ENCODE assay signal across 8 cellular contexts in the genomic region with DNA sequence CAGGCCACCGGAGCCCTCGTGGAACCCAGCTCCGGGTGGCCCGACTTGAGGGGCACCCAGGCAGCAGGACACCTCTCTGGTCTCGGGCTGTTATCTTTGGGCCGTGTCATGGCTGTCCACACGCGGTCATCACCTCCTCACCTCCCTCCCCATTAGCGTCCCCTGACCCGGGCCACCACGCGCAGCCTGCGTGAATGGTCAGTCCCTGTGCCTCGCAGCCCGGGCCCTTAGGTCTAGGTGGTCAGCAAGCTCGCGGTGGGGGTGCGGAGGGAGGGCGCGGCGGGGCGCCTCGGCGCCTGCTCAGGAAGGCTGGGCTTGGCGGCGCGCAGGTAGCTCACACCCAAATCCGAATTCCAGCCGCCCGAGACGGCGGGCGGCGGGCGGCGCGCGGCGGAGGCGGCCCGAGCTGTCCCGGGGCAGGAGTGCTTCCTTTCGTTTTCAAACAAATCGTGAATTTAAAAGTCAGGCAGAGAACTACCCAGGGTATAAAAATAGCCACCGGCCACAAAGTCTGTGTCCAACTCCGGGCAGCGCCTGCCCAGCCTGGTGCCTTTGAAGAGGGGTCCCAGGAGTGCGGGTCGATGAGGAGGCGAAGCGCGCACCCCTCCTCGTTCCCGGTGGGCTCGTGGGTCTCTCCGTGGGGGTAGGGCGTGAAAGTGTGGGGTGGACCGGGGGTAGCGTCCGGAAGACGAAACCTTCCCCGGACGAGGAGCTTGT. TPM values are rescaled to one million over a fixed set of nuclear protein-coding genes. Genes with fewer than 3 reads are reported as not detected.
DNase-seq lines count a peak whose midpoint lies in the region; ATAC-seq and TF ChIP-seq lines count a peak whose summit lies in the region.

No MANE protein-coding gene starts in this region.

- H3K27me3 Mint-ChIP-seq in stimulated activated naive B cell treated with anti-CD40 and anti-IgM and Interleukin-4, amounts not matched to agents 10 μg/mL and 1 μg/mL and 100 μg/mL, for 72 hours: peaks cover 16 to 31% of the 10 kb centered on the region in 2 donors

- WGBS in mammary epithelial cell (ENCODE audit: low coverage, missing lambda C conversion rate): 6% methylated on average over 12 of the region's 63 CpGs

- H3K4me1 ChIP-seq in OCI-LY3 (ENCODE audit: low read length): peaks cover 35% of the 10 kb centered on the region
- peaks cover 56% of the 10 kb centered on the region for H3K4me1 ChIP-seq in mammary epithelial cell (ENCODE audit: insufficient read depth, low read length)

- H3K36me3 Mint-ChIP-seq in stimulated activated naive B cell treated with anti-CD40 and anti-IgM and Interleukin-4, amounts not matched to agents 10 μg/mL and 1 μg/mL and 100 μg/mL, for 72 hours: no peaks in the 10 kb centered on the region

- no peaks in the 10 kb centered on the region for H3K9me3 Mint-ChIP-seq in stimulated activated naive B cell treated with anti-CD40 and anti-IgM and Interleukin-4, amounts not matched to agents 10 μg/mL and 1 μg/mL and 100 μg/mL, for 72 hours

- peak overlapping the region; percentile 81 to 82 for H3K4me3 Mint-ChIP-seq in stimulated activated naive B cell treated with anti-CD40 and anti-IgM and Interleukin-4, amounts not matched to agents 10 μg/mL and 1 μg/mL and 100 μg/mL, for 72 hours

- H3K9me3 ChIP-seq in OCI-LY3 (ENCODE audit: insufficient read depth, low read length): no peaks in the 10 kb centered on the region
- H3K9me3 ChIP-seq in mammary epithelial cell (replicated peaks; ENCODE audit: insufficient read depth, low read length): no peaks in the 10 kb centered on the region

- H3K9ac ChIP-seq in OCI-LY3 (ENCODE audit: low read length) (peak overlapping the region; percentile 60), mammary epithelial cell (ENCODE audit: insufficient read depth, low read length) (peak overlapping the region; percentile 79)

- in situ Hi-C loops in mammary epithelial cell (cut with MboI; ENCODE audit: low sequenced_read_pairs in 2 of 2): loop anchor here in 1 of 2 donors (10.0 kb wide), 1 partner anchor 160 kb away; a partner anchor contains a TSS

- DNase-seq in EL: peak; percentile 55
- DNase-seq in mammary epithelial cell: peak; percentile 74
- DNase-seq in kidney epithelial cell (ENCODE audit: low read depth): no peak
- no peak for DNase-seq in stimulated activated naive B cell treated with anti-CD40 and anti-IgM and Interleukin-4, amounts not matched to agents 10 μg/mL and 1 μg/mL and 100 μg/mL, for 72 hours
- DNase-seq in COR-L47 (lab: John Stamatoyannopoulos, UW): no peak
- no peak for DNase-seq in NCI-H524 (lab: John Stamatoyannopoulos, UW)

- no peaks in the 10 kb centered on the region for H3K36me3 ChIP-seq in OCI-LY3 (replicated peaks; ENCODE audit: low read depth, low read length)
- H3K36me3 ChIP-seq in mammary epithelial cell (ENCODE audit: insufficient read depth, low read length): no peaks in the 10 kb centered on the region
- no peaks in the 10 kb centered on the region for H3K36me3 ChIP-seq in kidney epithelial cell (ENCODE audit: control insufficient read depth, insufficient read depth, low read length)

- H3K4me2 ChIP-seq in OCI-LY3 (ENCODE audit: low read length) (peak overlapping the region; percentile 77), mammary epithelial cell (ENCODE audit: insufficient read depth, low read depth, low read length) (peak overlapping the region; percentile 100)

- peak in 1 of 2 donors; percentile 10 for ATAC-seq in stimulated activated naive B cell treated with anti-CD40 and anti-IgM and Interleukin-4, amounts not matched to agents 10 μg/mL and 1 μg/mL and 100 μg/mL, for 72 hours (replicated peaks)
- ATAC-seq in HG03460 (IDR thresholded peaks at IDR 0.05; ENCODE audit: unreplicated experiment): no peak

- H3K4me3 ChIP-seq in OCI-LY3 (ENCODE audit: low read length) (peak overlapping the region; percentile 76), mammary epithelial cell (replicated peaks in 1 of 3; ENCODE audit: insufficient read depth in 1 of 3, low read depth in 2 of 3, low read length in 3 of 3) (peak overlapping the region; percentile 56 to 64 (median 58)), kidney epithelial cell (ENCODE audit: low read depth, low read length) (peak overlapping the region; percentile 66)

- TF ChIP-seq CTCF in OCI-LY3 (IDR thresholded peaks at IDR 0.05; ENCODE audit: low read depth, low read length) (no peak), mammary epithelial cell (conservative IDR thresholded peaks at IDR 0.05 in 1 of 2, IDR thresholded peaks at IDR 0.05 in 1 of 2; ENCODE audit: extremely low read depth in 1 of 2, insufficient read depth in 1 of 2, low read depth in 1 of 2, low read length in 2 of 2) (no peak), kidney epithelial cell (IDR thresholded peaks at IDR 0.05; ENCODE audit: insufficient read depth, low read length, poor library complexity, severe bottlenecking) (no peak)

- peaks cover 10 to 27% of the 10 kb centered on the region in 2 donors for H3K4me1 Mint-ChIP-seq in stimulated activated naive B cell treated with anti-CD40 and anti-IgM and Interleukin-4, amounts not matched to agents 10 μg/mL and 1 μg/mL and 100 μg/mL, for 72 hours

- intact Hi-C loops in mammary epithelial cell (cut with micrococcal nuclease): loop anchor here (2.0 to 5.0 kb wide), 4 partner anchors 56 to 160 kb away; a partner anchor contains a TSS

- H3K79me2 ChIP-seq in OCI-LY3 (ENCODE audit: low read length) (peaks cover 34% of the 10 kb centered on the region), mammary epithelial cell (ENCODE audit: insufficient read depth, low read length) (peaks cover 35% of the 10 kb centered on the region)

- CTCF ChIA-PET in mammary epithelial cell (lab: Charles Lee; ENCODE audit: low non-redundant PET): no interaction called here

- dilution Hi-C loops in mammary epithelial cell (cut with HindIII; ENCODE audit: low sequenced_read_pairs): loop anchor here (5.0 kb wide), 2 partner anchors 93 to 117 kb away; no protein-coding TSS in a partner anchor

- H3K27ac ChIP-seq in OCI-LY3 (ENCODE audit: low read length): no peak overlapping the region
- peak overlapping the region; percentile 77 for H3K27ac ChIP-seq in mammary epithelial cell (ENCODE audit: insufficient read depth, low read depth, low read length)

- H4K20me1 ChIP-seq in OCI-LY3 (ENCODE audit: insufficient read depth, low read length) (peaks cover 31% of the 10 kb centered on the region), mammary epithelial cell (ENCODE audit: insufficient read depth, low read length) (no peaks in the 10 kb centered on the region)

- H2AFZ ChIP-seq in OCI-LY3 (ENCODE audit: low read depth, low read length) (no peak overlapping the region), mammary epithelial cell (ENCODE audit: low read depth, low read length) (peak overlapping the region; percentile 84)

- TSS peak; percentile 89 for BruUV-seq in mammary epithelial cell (replicated peaks; lab: Mats Ljungman, UMichigan)

- peak overlapping the region; percentile 76 for H3K27ac Mint-ChIP-seq in stimulated activated naive B cell treated with anti-CD40 and anti-IgM and Interleukin-4, amounts not matched to agents 10 μg/mL and 1 μg/mL and 100 μg/mL, for 72 hours

- H3K27me3 ChIP-seq in OCI-LY3 (ENCODE audit: low read depth, low read length) (peaks cover 25% of the 10 kb centered on the region), mammary epithelial cell (ENCODE audit: insufficient read depth, low read length) (no peaks in the 10 kb centered on the region), kidney epithelial cell (ENCODE audit: control insufficient read depth, insufficient read depth, low read length) (peaks cover 11% of the 10 kb centered on the region)

RNA-seq across cellular contexts. Expression of a gene that starts 1.0 kb away (rescaled TPM):
- 10 to 100 TPM; 31.0 to 39.2 TPM for total RNA-seq in mammary epithelial cell
- 25.2 TPM for polyA plus RNA-seq in mammary epithelial cell
- 28.5 TPM for polyA minus RNA-seq in mammary epithelial cell
- 15.0 and 19.7 TPM in 2 replicates for total RNA-seq in kidney epithelial cell

Comparison
In these comparisons a context has a peak if more than half of its experiments do, and no peak if none do; other contexts are left out.
1. DNase-seq: peak in EL (single experiment) and mammary epithelial cell (single experiment); none in kidney epithelial cell (single experiment), stimulated activated naive B cell treated with anti-CD40 and anti-IgM and Interleukin-4, amounts not matched to agents 10 μg/mL and 1 μg/mL and 100 μg/mL, for 72 hours (single experiment), COR-L47 (single experiment) and NCI-H524 (0 of 2).
2. Peak in every context shown above with its lines, with median percentiles within 50 percentile points of each other: H3K4me3 ChIP-seq.